8 cellular contexts compared by ENCODE assay signal in the genomic region with DNA sequence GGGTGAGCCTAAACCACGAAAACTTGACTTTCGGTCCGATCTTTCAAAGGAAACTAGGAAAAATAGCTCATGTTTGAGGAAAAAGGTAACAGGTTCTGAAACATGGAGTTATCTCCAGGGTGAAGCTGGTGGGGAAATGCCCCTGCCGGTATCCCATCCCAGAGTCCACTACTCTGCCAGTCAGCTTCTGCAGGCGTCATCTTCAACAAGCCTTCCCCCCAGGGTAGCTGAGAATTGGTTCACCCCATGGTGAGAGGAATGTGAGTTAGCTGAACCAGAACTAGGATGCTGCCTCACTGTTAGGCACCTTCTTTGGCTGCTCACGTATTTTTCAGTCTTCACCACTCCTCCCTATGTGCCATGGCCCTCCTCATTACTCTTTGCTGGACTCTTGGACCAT. TPM values are rescaled to one million over a fixed set of nuclear protein-coding genes. Genes with fewer than 3 reads are reported as not detected.
A peak's percentile ranks its signal among the peaks of the same experiment; 100 is the strongest.
DNase-seq lines count a peak whose midpoint lies in the region; ATAC-seq and TF ChIP-seq lines count a peak whose summit lies in the region.

No MANE protein-coding gene starts in this region.

- H3K9ac ChIP-seq in iPS-18a (ENCODE audit: low read length), result no peak overlapping the region

- no peaks in the 10 kb centered on the region for H3K36me3 ChIP-seq in left ventricle myocardium inferior
- no peaks in the 10 kb centered on the region for H3K36me3 ChIP-seq in iPS-18a (ENCODE audit: control insufficient read depth, low read depth, low read length)

- peak overlapping the region; percentile 87 for H3K4me3 Mint-ChIP-seq in activated CD4-positive, alpha-beta memory T cell treated with anti-CD3 and anti-CD28 coated beads for 36 hours
- H3K4me3 Mint-ChIP-seq in type B pancreatic cell, result peak overlapping the region; percentile 95

- H3K27me3 ChIP-seq in left ventricle myocardium inferior (ENCODE audit: low read depth) (no peaks in the 10 kb centered on the region), right cardiac atrium (ENCODE audit: control insufficient read depth, insufficient read depth) (no peaks in the 10 kb centered on the region), iPS-18a (ENCODE audit: control insufficient read depth, insufficient read depth, low read length) (no peaks in the 10 kb centered on the region)

- WGBS in right cardiac atrium, result 85% methylated on average over 6 of the region's 6 CpGs

- no peak for TF ChIP-seq CTCF in left ventricle myocardium inferior (IDR thresholded peaks at IDR 0.05; ENCODE audit: borderline replicate concordance)
- no peak for TF ChIP-seq CTCF in type B pancreatic cell (conservative IDR thresholded peaks at IDR 0.05)

- H3K4me1 ChIP-seq in left ventricle myocardium inferior (peaks cover 51% of the 10 kb centered on the region), right cardiac atrium (ENCODE audit: control insufficient read depth, insufficient read depth, low read length) (peaks cover 7% of the 10 kb centered on the region), iPS-18a (ENCODE audit: control insufficient read depth, low read depth, low read length) (peaks cover 15% of the 10 kb centered on the region)

- H3K27ac Mint-ChIP-seq in activated CD4-positive, alpha-beta memory T cell treated with anti-CD3 and anti-CD28 coated beads for 36 hours, result no peak overlapping the region
- no peak overlapping the region for H3K27ac Mint-ChIP-seq in type B pancreatic cell

- peaks cover 4% of the 10 kb centered on the region for H3K36me3 Mint-ChIP-seq in activated CD4-positive, alpha-beta memory T cell treated with anti-CD3 and anti-CD28 coated beads for 36 hours
- H3K36me3 Mint-ChIP-seq in type B pancreatic cell, result peaks cover 7% of the 10 kb centered on the region

- peak overlapping the region; percentile 99 for H3K4me3 ChIP-seq in left ventricle myocardium inferior
- H3K4me3 ChIP-seq in right cardiac atrium (ENCODE audit: low read length), result no peak overlapping the region
- H3K4me3 ChIP-seq in iPS-18a (ENCODE audit: low read length), result peak overlapping the region; percentile 67

- peaks cover 46% of the 10 kb centered on the region for H3K4me1 Mint-ChIP-seq in activated CD4-positive, alpha-beta memory T cell treated with anti-CD3 and anti-CD28 coated beads for 36 hours (ENCODE audit: low read depth)
- peaks cover 31% of the 10 kb centered on the region for H3K4me1 Mint-ChIP-seq in type B pancreatic cell (ENCODE audit: unreplicated experiment)

- DNase-seq in left ventricle myocardium inferior (no peak), right cardiac atrium (no peak), type B pancreatic cell (ENCODE audit: extremely low spot score, unreplicated experiment) (no peak), NCI-H1694 treated with DMSO at 0.1 percent for 48 hours (lab: John Stamatoyannopoulos, UW) (no peak), NCI-H2196 treated with DMSO at 0.1 percent for 48 hours (lab: John Stamatoyannopoulos, UW; ENCODE audit: unreplicated experiment) (no peak)
- no peak for DNase-seq in activated CD4-positive, alpha-beta memory T cell treated with anti-CD3 and anti-CD28 coated beads for 36 hours

- no peak for ATAC-seq in right cardiac atrium
- ATAC-seq in GM21367 (IDR thresholded peaks at IDR 0.05; ENCODE audit: unreplicated experiment), result no peak

- H3K9me3 ChIP-seq in left ventricle myocardium inferior (replicated peaks), result no peaks in the 10 kb centered on the region
- no peaks in the 10 kb centered on the region for H3K9me3 ChIP-seq in right cardiac atrium (ENCODE audit: control insufficient read depth, low read length)
- H3K9me3 ChIP-seq in iPS-18a (ENCODE audit: control insufficient read depth, low read depth, low read length), result no peaks in the 10 kb centered on the region

- CTCF ChIA-PET in activated CD4-positive, alpha-beta memory T cell treated with anti-CD3 and anti-CD28 coated beads for 36 hours (lab: Charles Lee), result interaction anchor here (1.1 to 1.5 kb wide), 2 partner anchors 61 to 175 kb away, joined by 3 read pairs; no protein-coding TSS in a partner anchor

- POLR2A ChIA-PET in activated CD4-positive, alpha-beta memory T cell treated with anti-CD3 and anti-CD28 coated beads for 36 hours (lab: Charles Lee), result interaction anchor here (0.8 to 1.6 kb wide), 3 partner anchors 9 to 61 kb away, joined by 3 to 4 read pairs (median 3); no protein-coding TSS in a partner anchor

- H3K9me3 Mint-ChIP-seq in activated CD4-positive, alpha-beta memory T cell treated with anti-CD3 and anti-CD28 coated beads for 36 hours, result no peaks in the 10 kb centered on the region
- H3K9me3 Mint-ChIP-seq in type B pancreatic cell, result no peaks in the 10 kb centered on the region

- intact Hi-C loops in left ventricle myocardium inferior (cut with micrococcal nuclease), result no loop called here
- intact Hi-C loops in right cardiac atrium (cut with DNase I), result loop anchor here in 1 of 4 donors (10.0 kb wide), 1 partner anchor 53 kb away; no protein-coding TSS in a partner anchor
- intact Hi-C loops in activated CD4-positive, alpha-beta memory T cell treated with anti-CD3 and anti-CD28 coated beads for 36 hours (cut with micrococcal nuclease), result loop anchor here (5.0 kb wide), 1 partner anchor 145 kb away; no protein-coding TSS in a partner anchor

- no peaks in the 10 kb centered on the region for H3K27me3 Mint-ChIP-seq in activated CD4-positive, alpha-beta memory T cell treated with anti-CD3 and anti-CD28 coated beads for 36 hours
- H3K27me3 Mint-ChIP-seq in type B pancreatic cell, result no peaks in the 10 kb centered on the region

- H3K27ac ChIP-seq in left ventricle myocardium inferior (replicated peaks), result no peak overlapping the region
- H3K27ac ChIP-seq in right cardiac atrium (ENCODE audit: low read length), result no peak overlapping the region
- no peak overlapping the region for H3K27ac ChIP-seq in iPS-18a (ENCODE audit: low read length)

RNA-seq across cellular contexts. Expression of a gene that starts 1.1 kb away (rescaled TPM):
- total RNA-seq in left ventricle myocardium inferior, result 1.8 TPM
- 1 to 10 TPM in 3 of 4 donors, under 1 TPM in 1; 0.92 to 3.5 (median 2.1) TPM for total RNA-seq in right cardiac atrium
- 0.77 TPM for polyA plus RNA-seq in right cardiac atrium
- total RNA-seq in activated CD4-positive, alpha-beta memory T cell treated with anti-CD3 and anti-CD28 coated beads for 36 hours, result 1 to 10 TPM; 2.3 to 3.3 TPM
- total RNA-seq in type B pancreatic cell (ENCODE audit: low replicate concordance), result 3.9 and 9.9 TPM in 2 replicates

RNA-seq across cellular contexts. Expression of a gene that starts 1.3 kb away (rescaled TPM):
- total RNA-seq in left ventricle myocardium inferior (20.5 TPM), right cardiac atrium (10 to 100 TPM; 18.0 to 23.6 (median 19.7) TPM), type B pancreatic cell (ENCODE audit: low replicate concordance) (34.8 and 52.8 TPM in 2 replicates)
- polyA plus RNA-seq in right cardiac atrium, result 10.5 TPM
- 10 to 100 TPM; 46.2 to 49.2 TPM for total RNA-seq in activated CD4-positive, alpha-beta memory T cell treated with anti-CD3 and anti-CD28 coated beads for 36 hours
